In genomic region chr14:56129092-56129491, GRCh38 we compare ENCODE assay signal across 20 cellular contexts. TPM values are rescaled to one million over a fixed set of nuclear protein-coding genes. Genes with fewer than 3 reads are reported as not detected.
DNase-seq lines count a peak whose midpoint lies in the region; ATAC-seq and TF ChIP-seq lines count a peak whose summit lies in the region.
"Had no signal": no experiment of that assay in that cellular context is flagged by ENCODE, and none has a peak within 500 bp of the region (broad histone marks: within the 10 kb centered on the region; RNA-seq: fewer than 3 reads in every experiment).

No MANE protein-coding gene starts in this region.

- H3K27me3 ChIP-seq in DND-41 (ENCODE audit: insufficient read depth, low read length, poor library complexity) = no peaks in the 10 kb centered on the region
- H3K27me3 ChIP-seq in HUES64 (ENCODE audit: insufficient read depth, low read length) = no peaks in the 10 kb centered on the region
- H3K27me3 ChIP-seq in body of pancreas = no peaks in the 10 kb centered on the region
- H3K27me3 ChIP-seq in neural progenitor cell = no peaks in the 10 kb centered on the region

- no peak overlapping the region for H2AFZ ChIP-seq in DND-41 (ENCODE audit: low read depth, low read length)
- H2AFZ ChIP-seq in neural progenitor cell (replicated peaks) = no peak overlapping the region
- H2AFZ ChIP-seq: PC-9 had no signal

- H3K4me1 Mint-ChIP-seq in neural progenitor cell = peaks cover 72% of the 10 kb centered on the region
- peaks cover 15 to 23% of the 10 kb centered on the region in 2 donors for H3K4me1 Mint-ChIP-seq in effector memory CD8-positive, alpha-beta T cell (ENCODE audit: low read depth in 2 of 2)

- peak overlapping the region; percentile 29 for H3K9ac ChIP-seq in DND-41 (ENCODE audit: low read depth, low read length)
- no peak overlapping the region for H3K9ac ChIP-seq in HUES64 (ENCODE audit: low read depth, low read length)
- H3K9ac ChIP-seq in neural progenitor cell = no peak overlapping the region

- TF ChIP-seq POLR2A in body of pancreas (IDR thresholded peaks at IDR 0.05) = no peak

- intact Hi-C loops in body of pancreas (cut with DNase I) = no loop called here

- 56% methylated on average over 3 of the region's 3 CpGs for WGBS in HUES64
- WGBS in body of pancreas, 2 donors = 21 to 40% methylated on average over 3 of the region's 3 CpGs

- H3F3A ChIP-seq in neural progenitor cell (ENCODE audit: low read depth) = peaks cover 55% of the 10 kb centered on the region

- H3K9me3 Mint-ChIP-seq in neural progenitor cell = no peaks in the 10 kb centered on the region
- H3K9me3 Mint-ChIP-seq in effector memory CD8-positive, alpha-beta T cell = no peaks in the 10 kb centered on the region
- H3K9me3 Mint-ChIP-seq: IgD-negative memory B cell, T-cell had no signal

- no peaks in the 10 kb centered on the region for H3K9me3 ChIP-seq in DND-41 (ENCODE audit: insufficient read depth, low read length, severe bottlenecking)
- no peaks in the 10 kb centered on the region for H3K9me3 ChIP-seq in HUES64 (ENCODE audit: insufficient read depth, low read depth, low read length)
- no peaks in the 10 kb centered on the region for H3K9me3 ChIP-seq in body of pancreas
- H3K9me3 ChIP-seq in neural progenitor cell (ENCODE audit: low read depth) = no peaks in the 10 kb centered on the region
- H3K9me3 ChIP-seq: A549 had no signal

- H3K27ac ChIP-seq in DND-41 (ENCODE audit: low read length) = peak overlapping the region; percentile 77
- H3K27ac ChIP-seq in HUES64 (ENCODE audit: low read depth, low read length) = peak overlapping the region; percentile 9; the same call in 1 of the 2 replicates
- peak overlapping the region; percentile 65 to 97 (median 75) for H3K27ac ChIP-seq in body of pancreas
- peak overlapping the region; percentile 14 for H3K27ac ChIP-seq in neural progenitor cell
- H3K27ac ChIP-seq: A549, PC-9, RWPE1 had no signal

- H3K27ac Mint-ChIP-seq in neural progenitor cell = peak overlapping the region; percentile 46
- no peak overlapping the region for H3K27ac Mint-ChIP-seq in effector memory CD8-positive, alpha-beta T cell
- H3K27ac Mint-ChIP-seq: IgD-negative memory B cell, T-cell had no signal

- H3K36me3 ChIP-seq in DND-41 (ENCODE audit: insufficient read depth, low read length) (peaks cover 23% of the 10 kb centered on the region; the same call in 1 of the 2 replicates), HUES64 (ENCODE audit: insufficient read depth, low read length) (no peaks in the 10 kb centered on the region), body of pancreas (replicated peaks in 1 of 2; ENCODE audit: insufficient read depth in 1 of 2, low read depth in 2 of 2) (no peaks in the 10 kb centered on the region), neural progenitor cell (no peaks in the 10 kb centered on the region)

- ATAC-seq in DND-41 (ENCODE audit: insufficient read depth, low read depth) = no peak
- ATAC-seq in body of pancreas = no peak
- no peak for ATAC-seq in effector memory CD8-positive, alpha-beta T cell (replicated peaks)
- no peak for ATAC-seq in HG02642 (IDR thresholded peaks at IDR 0.05; ENCODE audit: poor library complexity, unreplicated experiment)
- ATAC-seq: A549, SK-N-SH treated with all-trans-retinoic acid at 6 μM for 48 hours, T-cell had no signal

- DNase-seq in DND-41 (no peak), body of pancreas (no peak), neural progenitor cell (ENCODE audit: low spot score) (peak; percentile 76), C1 segment of cervical spinal cord (lab: John Stamatoyannopoulos, UW) (no peak)
- DNase-seq in effector memory CD8-positive, alpha-beta T cell = no peak
- no peak for DNase-seq in stimulated activated CD4-positive, alpha-beta T cell treated with anti-CD3 and anti-CD28 coated beads, Interleukin-2, amount 100 ng/mL, for 48 hours
- DNase-seq: DMS79, Kasumi-1, NCI-H1092 treated with DMSO at 0.1 percent for 48 hours, NCI-H2081 treated with DMSO at 0.1 percent for 48 hours, NCI-H226, NCI-H524, PC-9, T-cell had no signal

- TF ChIP-seq CTCF in DND-41 (IDR thresholded peaks at IDR 0.05; ENCODE audit: borderline replicate concordance, extremely low read depth, low read length, poor library complexity, severe bottlenecking) = no peak
- TF ChIP-seq CTCF in body of pancreas (IDR thresholded peaks at IDR 0.05) = no peak
- no peak for TF ChIP-seq CTCF in neural progenitor cell (IDR thresholded peaks at IDR 0.05)

- peaks cover 90% of the 10 kb centered on the region for H4K20me1 ChIP-seq in DND-41 (ENCODE audit: insufficient read depth, low read length)
- peaks cover 100% of the 10 kb centered on the region for H4K20me1 ChIP-seq in neural progenitor cell (ENCODE audit: low read depth)

- H3K4me2 ChIP-seq in DND-41 (ENCODE audit: insufficient read depth, low read length) (peak overlapping the region; percentile 55), neural progenitor cell (peak overlapping the region; percentile 46)
- H3K4me2 ChIP-seq: A549, PC-9 had no signal

- H3K27me3 Mint-ChIP-seq in neural progenitor cell (ENCODE audit: insufficient read depth, low read depth) = no peaks in the 10 kb centered on the region
- peaks cover 0 to 41% of the 10 kb centered on the region in 2 donors for H3K27me3 Mint-ChIP-seq in effector memory CD8-positive, alpha-beta T cell

- H3K79me2 ChIP-seq in DND-41 (ENCODE audit: insufficient read depth, low read length) (peaks cover 100% of the 10 kb centered on the region), neural progenitor cell (ENCODE audit: low read depth) (peaks cover 93% of the 10 kb centered on the region)

- H3K36me3 Mint-ChIP-seq in neural progenitor cell = no peaks in the 10 kb centered on the region
- peaks cover 6% of the 10 kb centered on the region for H3K36me3 Mint-ChIP-seq in effector memory CD8-positive, alpha-beta T cell (ENCODE audit: insufficient read depth)

- peaks cover 94% of the 10 kb centered on the region for H3K4me1 ChIP-seq in DND-41 (ENCODE audit: insufficient read depth, low read length)
- H3K4me1 ChIP-seq in HUES64 (ENCODE audit: insufficient read depth, low read length) = peaks cover 60% of the 10 kb centered on the region; the same call in 1 of the 2 replicates
- H3K4me1 ChIP-seq in body of pancreas = peaks cover 90% of the 10 kb centered on the region
- H3K4me1 ChIP-seq in neural progenitor cell = peaks cover 81% of the 10 kb centered on the region
- H3K4me1 ChIP-seq: A549 had no signal

- H3K4me3 Mint-ChIP-seq in neural progenitor cell = no peak overlapping the region
- H3K4me3 Mint-ChIP-seq in effector memory CD8-positive, alpha-beta T cell = no peak overlapping the region
- H3K4me3 Mint-ChIP-seq: IgD-negative memory B cell, T-cell had no signal

- H3K4me3 ChIP-seq in DND-41 (ENCODE audit: low read depth in 1 of 2, low read length in 2 of 2) (peak overlapping the region in 1 of 2 experiments; percentile 25; a peak in 1 of 4 replicates), HUES64 (ENCODE audit: low read length) (no peak overlapping the region), body of pancreas (no peak overlapping the region), neural progenitor cell (no peak overlapping the region)
- H3K4me3 ChIP-seq: A549, PC-9 had no signal

RNA-seq across cellular contexts. Expression of gene PELI2, which starts 10.9 kb away (rescaled TPM):
- 7.0 TPM for polyA plus RNA-seq in HUES64 (2013, experiment 1 of 2)
- 8.2 TPM for polyA plus RNA-seq in HUES64 (2013, experiment 2 of 2)
- 10 to 100 TPM; 31.6 to 41.8 TPM for total RNA-seq in body of pancreas
- total RNA-seq in neural progenitor cell (ENCODE audit: low replicate concordance) = 23.4 and 27.2 TPM in 2 replicates

Comparison
In these comparisons a context has a peak if more than half of its experiments do, and no peak if none do; other contexts are left out.
1. H3K27ac ChIP-seq: peak in every context shown above with its lines; median percentile 77 in DND-41; 75 in body of pancreas; 14 in neural progenitor cell; 9 in HUES64.